22 cellular contexts compared by ENCODE assay signal in genomic region chr4:64799751-64800150, GRCh38.
"Had no signal": no experiment of that assay in that cellular context is flagged by ENCODE, and none has a peak within 500 bp of the region (broad histone marks: within the 10 kb centered on the region; RNA-seq: fewer than 3 reads in every experiment).

No MANE protein-coding gene starts in this region.

- H3K36me3 ChIP-seq: colonic mucosa, esophagus muscularis mucosa, right lobe of liver, tibial nerve had no signal

- H3K4me1 Mint-ChIP-seq: nephron had no signal

- H3K27ac ChIP-seq: body of pancreas, colonic mucosa, esophagus muscularis mucosa, psoas muscle, right lobe of liver, tibial nerve had no signal

- H3K4me1 ChIP-seq: body of pancreas, colonic mucosa, esophagus muscularis mucosa, psoas muscle, right lobe of liver, tibial nerve had no signal

- H3K4me3 Mint-ChIP-seq: activated T-cell treated with anti-CD3 and anti-CD28 coated beads, Interleukin-2, amount 50 U/mL, for 72 hours; nephron; T-helper 1 cell treated with Interleukin-12 subunit alpha and Interleukin-12 subunit beta and Interleukin-4 antibody, amounts not matched to agents 30 μg/mL and 1 μg/mL, for 36 hours had no signal

- H3K9me3 ChIP-seq: body of pancreas, colonic mucosa, psoas muscle, right lobe of liver had no signal

- DNase-seq: activated CD4-positive, alpha-beta T cell treated with anti-CD3 and anti-CD28 coated beads for 4 hours; activated CD8-positive, alpha-beta memory T cell treated with anti-CD3 and anti-CD28 coated beads, Interleukin-2, amount 50 U/mL, for 48 hours; activated gamma-delta T cell; activated T-cell treated with anti-CD3 and anti-CD28 coated beads, Interleukin-2, amount 50 U/mL, for 72 hours; amniotic stem cell; body of pancreas; caudate nucleus; colonic mucosa; hypothalamus; kidney glomerular epithelial cell; psoas muscle; right lobe of liver; stimulated activated CD4-positive, alpha-beta T cell treated with anti-CD3 and anti-CD28 coated beads, Interleukin-4, amount 100 ng/mL, for 4 hours; stimulated activated CD8-positive, alpha-beta memory T cell treated with anti-CD3 and anti-CD28 coated beads, Interleukin-4, amount 100 ng/mL, for 48 hours; stimulated activated naive CD4-positive, alpha-beta T cell treated with Interleukin-2 at 50 U/mL for 16 hours; substantia nigra had no signal

- H3K27ac Mint-ChIP-seq: activated naive CD4-positive, alpha-beta T cell treated with anti-CD3 and anti-CD28 coated beads, Interleukin-2, amount 50 U/mL, for 72 hours; activated T-cell treated with anti-CD3 and anti-CD28 coated beads, Interleukin-2, amount 50 U/mL, for 72 hours; nephron; T-helper 1 cell treated with Interleukin-12 subunit alpha and Interleukin-12 subunit beta and Interleukin-4 antibody, amounts not matched to agents 30 μg/mL and 1 μg/mL, for 36 hours had no signal

- H3K4me2 ChIP-seq: smooth muscle cell had no signal

- H3K27me3 ChIP-seq: body of pancreas, colonic mucosa, esophagus muscularis mucosa, right lobe of liver, tibial nerve had no signal

- ATAC-seq: activated naive CD4-positive, alpha-beta T cell treated with anti-CD3 and anti-CD28 coated beads, Interleukin-2, amount 50 U/mL, for 72 hours; activated T-cell treated with anti-CD3 and anti-CD28 coated beads, Interleukin-2, amount 50 U/mL, for 72 hours; body of pancreas; psoas muscle; right lobe of liver had no signal

- H3K4me3 ChIP-seq: body of pancreas, colonic mucosa, esophagus muscularis mucosa, psoas muscle, right lobe of liver, smooth muscle cell, tibial nerve had no signal
